Comparison of ENCODE assay signal across 13 cellular contexts in genomic region chr1:15179485-15179883, GRCh38. TPM values are rescaled to one million over a fixed set of nuclear protein-coding genes. Genes with fewer than 3 reads are reported as not detected.
DNase-seq lines count a peak whose midpoint lies in the region; ATAC-seq, FAIRE-seq and TF ChIP-seq lines count a peak whose summit lies in the region.
"Had no signal": no experiment of that assay in that cellular context is flagged by ENCODE, and none has a peak within 500 bp of the region (broad histone marks: within the 10 kb centered on the region; RNA-seq: fewer than 3 reads in every experiment).

No MANE protein-coding gene starts in this region.

- no peak for TF ChIP-seq RAD21 in HepG2 (CRISPR knock-in tag; IDR thresholded peaks at IDR 0.05)

- H3K36me3 Mint-ChIP-seq in nephron progenitor cell (ENCODE audit: low read depth) = no peaks in the 10 kb centered on the region

- no peak overlapping the region for H2AFZ ChIP-seq in HepG2 (ENCODE audit: low read length)
- H2AFZ ChIP-seq in endothelial cell of umbilical vein (ENCODE audit: low read depth, low read length) = no peak overlapping the region
- H2AFZ ChIP-seq: parathyroid adenoma had no signal

- dilution Hi-C loops in endothelial cell of umbilical vein (cut with MboI; ENCODE audit: extremely low pct_ligation_motif_present, low sequenced_read_pairs) = no loop called here

- H3K9me3 ChIP-seq in HepG2 (ENCODE audit: low read length) (no peaks in the 10 kb centered on the region), right lobe of liver (no peaks in the 10 kb centered on the region), endothelial cell of umbilical vein (replicated peaks; ENCODE audit: control insufficient read depth, insufficient read depth, low read length) (no peaks in the 10 kb centered on the region)

- H3K4me1 ChIP-seq in HepG2 (ENCODE audit: insufficient read depth, low read length) (peaks cover 93% of the 10 kb centered on the region), right lobe of liver (no peaks in the 10 kb centered on the region), endothelial cell of umbilical vein (ENCODE audit: control insufficient read depth, extremely low read depth, insufficient read depth, low read length) (peaks cover 32% of the 10 kb centered on the region)
- H3K4me1 ChIP-seq: parathyroid adenoma had no signal

- intact Hi-C loops in HepG2 (cut with micrococcal nuclease; ENCODE audit: unreplicated experiment) (no loop called here), right lobe of liver (cut with DNase I) (no loop called here), endothelial cell of umbilical vein (cut with micrococcal nuclease) (loop anchor here (1.0 kb wide), 6 partner anchors 9 to 93 kb away; partner anchors contain the start of gene TMEM51)

- H3K9me3 Mint-ChIP-seq in nephron progenitor cell = no peaks in the 10 kb centered on the region
- H3K9me3 Mint-ChIP-seq: activated CD4-positive, alpha-beta T cell treated with anti-CD3 and anti-CD28 coated beads, Interleukin-2, amount 10 ng/mL, durations not matched to agents 7 days and 5 days had no signal

- in situ Hi-C loops in HepG2 (cut with HindIII; ENCODE audit: extremely low pct_ligation_motif_present, low pct_unique_long_range_greater_than_20kb) = no loop called here

- H3K9me1 ChIP-seq in endothelial cell of umbilical vein (replicated peaks; ENCODE audit: control insufficient read depth, extremely low read depth, insufficient read depth, low read length) = no peaks in the 10 kb centered on the region

- TF ChIP-seq EP300 in HepG2 (IDR thresholded peaks at IDR 0.05; ENCODE audit: low read depth in 2 of 2, low read length in 2 of 2) = no peak
- no peak for TF ChIP-seq EP300 in HepG2 (CRISPR knock-in tag; IDR thresholded peaks at IDR 0.05; ENCODE audit: borderline replicate concordance)

- POLR2A ChIA-PET in HepG2 (lab: Yijun Ruan, JAX) (interaction anchor here (0.8 to 3.1 kb wide), 4 partner anchors 8 to 28 kb away, joined by 4 to 13 read pairs (median 4); no protein-coding TSS in a partner anchor), endothelial cell of umbilical vein (lab: Charles Lee) (interaction anchor here (0.6 to 1.5 kb wide), 3 partner anchors 8 to 1441 kb away, joined by 3 to 5 read pairs (median 3); no protein-coding TSS in a partner anchor)

- H3K4me3 ChIP-seq in HepG2 (replicated peaks in 1 of 3; ENCODE audit: insufficient read depth in 1 of 3, low read depth in 2 of 3, low read length in 3 of 3) (no peak overlapping the region), right lobe of liver (no peak overlapping the region), endothelial cell of umbilical vein (replicated peaks in 1 of 3; ENCODE audit: insufficient read depth in 1 of 3, low read depth in 1 of 3, low read length in 3 of 3) (no peak overlapping the region)

- H3K9ac ChIP-seq in HepG2 (ENCODE audit: insufficient read depth, low read depth, low read length) (no peak overlapping the region), endothelial cell of umbilical vein (replicated peaks; ENCODE audit: extremely low read depth, insufficient read depth, low read length) (no peak overlapping the region)
- H3K9ac ChIP-seq: parathyroid adenoma had no signal

- H3K36me3 ChIP-seq in HepG2 (replicated peaks in 1 of 2; ENCODE audit: control insufficient read depth in 1 of 2, insufficient read depth in 2 of 2, low read length in 2 of 2) (peaks cover 0 to 14% of the 10 kb centered on the region in 2 experiments; a peak in 1 of 5 replicates), right lobe of liver (no peaks in the 10 kb centered on the region), endothelial cell of umbilical vein (ENCODE audit: control insufficient read depth in 2 of 2, extremely low read depth in 1 of 2, insufficient read depth in 2 of 2, low read length in 2 of 2) (no peaks in the 10 kb centered on the region)

- FAIRE-seq in HepG2 (lab: Jason Lieb, UNC) = no peak
- FAIRE-seq in endothelial cell of umbilical vein (lab: Jason Lieb, UNC) = no peak
- FAIRE-seq: G401.6 had no signal

- no TSS peak for BruUV-seq in HepG2 (replicated peaks; lab: Mats Ljungman, UMichigan)
- TSS peak; percentile 42 for BruUV-seq in endothelial cell of umbilical vein (replicated peaks; lab: Mats Ljungman, UMichigan)

- H3K27ac Mint-ChIP-seq in nephron progenitor cell = peak overlapping the region; percentile 20
- H3K27ac Mint-ChIP-seq: activated CD4-positive, alpha-beta T cell treated with anti-CD3 and anti-CD28 coated beads, Interleukin-2, amount 10 ng/mL, durations not matched to agents 7 days and 5 days; activated naive CD8-positive, alpha-beta T cell treated with anti-CD3 and anti-CD28 coated beads, Interleukin-2, amount 50 U/mL, for 24 hours had no signal

- TF ChIP-seq CTCF in HepG2 (CRISPR knock-in tag; IDR thresholded peaks at IDR 0.05) = no peak
- no peak for TF ChIP-seq CTCF in right lobe of liver (IDR thresholded peaks at IDR 0.05)
- TF ChIP-seq CTCF in endothelial cell of umbilical vein (IDR thresholded peaks at IDR 0.05; ENCODE audit: extremely low read depth in 1 of 2, insufficient read depth in 1 of 2, low read depth in 1 of 2, low read length in 2 of 2) = no peak
- TF ChIP-seq CTCF in nephron progenitor cell (IDR thresholded peaks at IDR 0.05) = no peak

- H3K27ac ChIP-seq in HepG2 (ENCODE audit: extremely low read length, insufficient read depth, low read length) (peak overlapping the region; percentile 11), right lobe of liver (no peak overlapping the region), endothelial cell of umbilical vein (ENCODE audit: insufficient read depth, low read depth, low read length) (peak overlapping the region; percentile 90)
- H3K27ac ChIP-seq: parathyroid adenoma had no signal

- H3K79me2 ChIP-seq in HepG2 (ENCODE audit: insufficient read depth, low read length) = peaks cover 79% of the 10 kb centered on the region
- peaks cover 8% of the 10 kb centered on the region for H3K79me2 ChIP-seq in endothelial cell of umbilical vein (ENCODE audit: control insufficient read depth, insufficient read depth, low read length)
- H3K79me2 ChIP-seq: parathyroid adenoma had no signal

- ATAC-seq in HepG2 = no peak
- ATAC-seq in right lobe of liver = no peak
- ATAC-seq in GM18858 (IDR thresholded peaks at IDR 0.05; ENCODE audit: unreplicated experiment) = no peak
- ATAC-seq: activated naive CD8-positive, alpha-beta T cell treated with anti-CD3 and anti-CD28 coated beads, Interleukin-2, amount 50 U/mL, for 24 hours; activated T-cell treated with anti-CD3 and anti-CD28 coated beads, Interleukin-2, amount 50 U/mL, for 4 hours had no signal

- H3K27me3 ChIP-seq in HepG2 (ENCODE audit: control insufficient read depth in 1 of 2, insufficient read depth in 2 of 2, low read length in 2 of 2) (no peaks in the 10 kb centered on the region), right lobe of liver (no peaks in the 10 kb centered on the region), endothelial cell of umbilical vein (ENCODE audit: control insufficient read depth in 2 of 2, insufficient read depth in 2 of 2, low read length in 2 of 2) (no peaks in the 10 kb centered on the region)

- H3K4me3 Mint-ChIP-seq in nephron progenitor cell = no peak overlapping the region
- H3K4me3 Mint-ChIP-seq: activated CD4-positive, alpha-beta T cell treated with anti-CD3 and anti-CD28 coated beads, Interleukin-2, amount 10 ng/mL, durations not matched to agents 7 days and 5 days; activated naive CD8-positive, alpha-beta T cell treated with anti-CD3 and anti-CD28 coated beads, Interleukin-2, amount 50 U/mL, for 24 hours; activated T-cell treated with anti-CD3 and anti-CD28 coated beads, Interleukin-2, amount 50 U/mL, for 4 hours had no signal

- peaks cover 42% of the 10 kb centered on the region for H3K4me1 Mint-ChIP-seq in nephron progenitor cell
- H3K4me1 Mint-ChIP-seq: activated CD4-positive, alpha-beta T cell treated with anti-CD3 and anti-CD28 coated beads, Interleukin-2, amount 10 ng/mL, durations not matched to agents 7 days and 5 days had no signal

- DNase-seq in HepG2 (ENCODE audit: low spot score) (no peak), right lobe of liver (no peak), endothelial cell of umbilical vein (ENCODE audit: low read depth, low spot score) (no peak), nephron progenitor cell (no peak), KG1 (lab: John Stamatoyannopoulos, UW) (no peak), anterior cingulate cortex (lab: John Stamatoyannopoulos, UW) (no peak), kidney tubule cell (ENCODE audit: low spot score) (no peak)
- DNase-seq: activated CD4-positive, alpha-beta T cell treated with anti-CD3 and anti-CD28 coated beads, Interleukin-2, amount 10 ng/mL, durations not matched to agents 7 days and 5 days; activated naive CD8-positive, alpha-beta T cell treated with anti-CD3 and anti-CD28 coated beads, Interleukin-2, amount 50 U/mL, for 24 hours; activated T-cell treated with anti-CD3 and anti-CD28 coated beads, Interleukin-2, amount 50 U/mL, for 4 hours had no signal

- peaks cover 7% of the 10 kb centered on the region for H3K27me3 Mint-ChIP-seq in nephron progenitor cell (ENCODE audit: low read depth, poor library complexity)

- no peak overlapping the region; the same call in 1 of the 2 replicates for H3K4me2 ChIP-seq in HepG2 (ENCODE audit: low read depth, low read length)
- H3K4me2 ChIP-seq in endothelial cell of umbilical vein (ENCODE audit: insufficient read depth, low read length) = peak overlapping the region; percentile 38

- TF ChIP-seq POLR2A in HepG2 (IDR thresholded peaks at IDR 0.05; ENCODE audit: insufficient read depth in 1 of 2, low read depth in 2 of 2, low read length in 2 of 2) = no peak
- TF ChIP-seq POLR2A in right lobe of liver (IDR thresholded peaks at IDR 0.05) = no peak
- TF ChIP-seq POLR2A in endothelial cell of umbilical vein (IDR thresholded peaks at IDR 0.05; ENCODE audit: low read depth, low read length) = no peak

- 82% methylated on average over 8 of the region's 8 CpGs for WGBS in HepG2 (ENCODE audit: low lambda C conversion rate)
- 68% methylated on average over 8 of the region's 8 CpGs for WGBS in right lobe of liver (ENCODE audit: insufficient coverage, low coverage, low lambda C conversion rate, missing lambda C conversion rate)

- H4K20me1 ChIP-seq in HepG2 (ENCODE audit: insufficient read depth, low read length) (peaks cover 33% of the 10 kb centered on the region), endothelial cell of umbilical vein (replicated peaks; ENCODE audit: control insufficient read depth, extremely low read depth, insufficient read depth, low read length) (no peaks in the 10 kb centered on the region)

- CTCF ChIA-PET in HepG2 (lab: Yijun Ruan, JAX; ENCODE audit: low intra/inter-chr PET ratio, low total read pairs) = no interaction called here
- CTCF ChIA-PET in endothelial cell of umbilical vein (lab: Charles Lee) = interaction anchor here (0.8 to 2.8 kb wide), 12 partner anchors 8 to 119 kb away, joined by 3 to 20 read pairs (median 4); partner anchors contain the start of gene TMEM51

RNA-seq across cellular contexts. Expression of gene TMEM51, which starts 25.9 kb away (rescaled TPM):
- 6.3 and 12.2 TPM in 2 replicates for total RNA-seq in HepG2 (2016; rRNA removed; fragmentation: Illumina TruSeq; extraction: Trizol)
- total RNA-seq in HepG2 (2016; cell fraction: cytosol; rRNA removed; fragmentation: Illumina TruSeq; extraction: Trizol; ENCODE audit: low read depth) = 2.6 and 2.8 TPM in 2 replicates
- total RNA-seq in HepG2 (2016; cell fraction: insoluble cytoplasmic fraction; rRNA removed; fragmentation: Illumina TruSeq; extraction: Trizol) = 7.0 and 9.8 TPM in 2 replicates
- 5.3 and 6.5 TPM in 2 replicates for total RNA-seq in HepG2 (2016; cell fraction: membrane; rRNA removed; fragmentation: Illumina TruSeq; extraction: Trizol)
- 9.7 and 11.5 TPM in 2 replicates for total RNA-seq in HepG2 (2016; cell fraction: nucleus; rRNA removed; fragmentation: Illumina TruSeq; extraction: Trizol)
- 18.5 and 22.3 TPM in 2 replicates for polyA plus RNA-seq in HepG2 (2011; rRNA removed)
- 20.1 and 23.4 TPM in 2 replicates for polyA plus RNA-seq in HepG2 (2011; cell fraction: cytosol; rRNA removed)
- polyA plus RNA-seq in HepG2 (2011; cell fraction: nucleus; rRNA removed) = 14.3 and 18.6 TPM in 2 replicates
- polyA plus RNA-seq in HepG2 (2012) = 8.0 and 11.2 TPM in 2 replicates
- 1.9 and 2.3 TPM in 2 replicates for polyA plus RNA-seq in HepG2 (2016; cell fraction: cytosol; fragmentation: Illumina TruSeq; extraction: Trizol; ENCODE audit: low read depth)
- 8.4 and 8.6 TPM in 2 replicates for polyA plus RNA-seq in HepG2 (2016; cell fraction: insoluble cytoplasmic fraction; fragmentation: Illumina TruSeq; extraction: Trizol; ENCODE audit: low read depth)
- polyA plus RNA-seq in HepG2 (2016; cell fraction: membrane; fragmentation: Illumina TruSeq; extraction: Trizol; ENCODE audit: low read depth) = 3.7 and 4.9 TPM in 2 replicates
- 23.6 and 23.8 TPM in 2 replicates for polyA plus RNA-seq in HepG2 (2016; cell fraction: nucleus; fragmentation: Illumina TruSeq; extraction: Trizol; ENCODE audit: insufficient read depth, low read depth)
- polyA minus RNA-seq in HepG2 (2011; rRNA and poly(A)+ RNA removed; ENCODE audit: low replicate concordance) = 3.2 and 18.3 TPM in 2 replicates
- polyA minus RNA-seq in HepG2 (2011; cell fraction: cytosol; rRNA and poly(A)+ RNA removed) = 8.7 and 9.4 TPM in 2 replicates
- polyA minus RNA-seq in HepG2 (2011; cell fraction: nucleus; rRNA and poly(A)+ RNA removed) = 8.6 and 9.4 TPM in 2 replicates
- total RNA-seq in right lobe of liver = 1 to 10 TPM; 1.3 to 5.4 (median 1.9) TPM
- total RNA-seq in endothelial cell of umbilical vein = 10.5 and 13.7 TPM in 2 replicates
- 11.5 and 13.9 TPM in 2 replicates for polyA plus RNA-seq in endothelial cell of umbilical vein
- 10.1 TPM in 2 replicates for polyA plus RNA-seq in endothelial cell of umbilical vein (2011; cell fraction: cytosol; rRNA removed)
- polyA plus RNA-seq in endothelial cell of umbilical vein (2011; cell fraction: nucleus; rRNA removed) = 9.5 and 11.3 TPM in 2 replicates
- 8.6 and 8.9 TPM in 2 replicates for polyA plus RNA-seq in endothelial cell of umbilical vein (2012)
- polyA minus RNA-seq in endothelial cell of umbilical vein = 5.9 and 8.2 TPM in 2 replicates
- 3.9 TPM for polyA minus RNA-seq in endothelial cell of umbilical vein (2011; cell fraction: cytosol; rRNA and poly(A)+ RNA removed)
- 2.6 and 3.5 TPM in 2 replicates for polyA minus RNA-seq in endothelial cell of umbilical vein (2011; cell fraction: nucleus; rRNA and poly(A)+ RNA removed)
- total RNA-seq: activated CD4-positive, alpha-beta T cell treated with anti-CD3 and anti-CD28 coated beads, Interleukin-2, amount 10 ng/mL, durations not matched to agents 7 days and 5 days had no signal

Comparison
In these comparisons a context has a peak if more than half of its experiments do, and no peak if none do; other contexts are left out.
1. H3K27ac ChIP-seq: peak in HepG2 (single experiment) and endothelial cell of umbilical vein (single experiment); none in right lobe of liver (0 of 3).